In genomic region chr1:5485968-5486665, GRCh38 we compare ENCODE assay signal across 21 cellular contexts.
DNase-seq lines count a peak whose midpoint lies in the region; ATAC-seq and TF ChIP-seq lines count a peak whose summit lies in the region.
"Had no signal": no experiment of that assay in that cellular context is flagged by ENCODE, and none has a peak within 500 bp of the region (broad histone marks: within the 10 kb centered on the region; RNA-seq: fewer than 3 reads in every experiment).

No MANE protein-coding gene starts in this region.

- no peaks in the 10 kb centered on the region for H4K20me1 ChIP-seq in neural progenitor cell (ENCODE audit: low read depth)

- H3K4me3 ChIP-seq in neural progenitor cell = no peak overlapping the region
- H3K4me3 ChIP-seq: SJSA1 had no signal

- H3F3A ChIP-seq in neural progenitor cell (ENCODE audit: low read depth) = no peaks in the 10 kb centered on the region

- no peak overlapping the region for H3K27ac Mint-ChIP-seq in neural progenitor cell
- H3K27ac Mint-ChIP-seq in activated T-cell treated with anti-CD3 and anti-CD28 coated beads, Interleukin-2, amount 50 U/mL, for 72 hours = no peak overlapping the region
- H3K27ac Mint-ChIP-seq: T-helper 17 cell had no signal

- H3K27me3 Mint-ChIP-seq in neural progenitor cell (ENCODE audit: insufficient read depth, low read depth) = peaks cover 23% of the 10 kb centered on the region
- no peaks in the 10 kb centered on the region for H3K27me3 Mint-ChIP-seq in activated T-cell treated with anti-CD3 and anti-CD28 coated beads, Interleukin-2, amount 50 U/mL, for 72 hours (ENCODE audit: low read depth)

- no peaks in the 10 kb centered on the region for H3K9me3 ChIP-seq in neural progenitor cell (ENCODE audit: low read depth)

- no peak overlapping the region for H3K9ac ChIP-seq in neural progenitor cell

- H3K27me3 ChIP-seq in neural progenitor cell = no peaks in the 10 kb centered on the region
- H3K27me3 ChIP-seq: SJSA1 had no signal

- no peak for TF ChIP-seq CTCF in neural progenitor cell (IDR thresholded peaks at IDR 0.05)

- H3K36me3 Mint-ChIP-seq in neural progenitor cell = no peaks in the 10 kb centered on the region
- no peaks in the 10 kb centered on the region for H3K36me3 Mint-ChIP-seq in activated T-cell treated with anti-CD3 and anti-CD28 coated beads, Interleukin-2, amount 50 U/mL, for 72 hours (ENCODE audit: insufficient read depth in 2 of 2)
- H3K36me3 Mint-ChIP-seq: CD8-positive, alpha-beta memory T cell had no signal

- H3K4me3 Mint-ChIP-seq in neural progenitor cell = peak overlapping the region; percentile 27
- H3K4me3 Mint-ChIP-seq in activated T-cell treated with anti-CD3 and anti-CD28 coated beads, Interleukin-2, amount 50 U/mL, for 72 hours = no peak overlapping the region
- H3K4me3 Mint-ChIP-seq: CD8-positive, alpha-beta memory T cell; H9; T-helper 17 cell had no signal

- no peaks in the 10 kb centered on the region for H3K4me1 ChIP-seq in neural progenitor cell
- H3K4me1 ChIP-seq: SJSA1 had no signal

- H3K4me1 Mint-ChIP-seq in neural progenitor cell = peaks cover 13% of the 10 kb centered on the region
- peaks cover 6% of the 10 kb centered on the region for H3K4me1 Mint-ChIP-seq in activated T-cell treated with anti-CD3 and anti-CD28 coated beads, Interleukin-2, amount 50 U/mL, for 72 hours (ENCODE audit: low read depth)

- no peak for ATAC-seq in stimulated activated naive CD8-positive, alpha-beta T cell treated with anti-CD3 and anti-CD28 coated beads, Interleukin-15, Interleukin-2, amounts not matched to agents 100 U/mL and 50 U/mL, for 24 hours
- ATAC-seq in activated T-cell treated with anti-CD3 and anti-CD28 coated beads, Interleukin-2, amount 50 U/mL, for 72 hours (replicated peaks in 1 of 2) = no peak
- ATAC-seq: HepG2, T-helper 17 cell had no signal

- no peaks in the 10 kb centered on the region for H3K79me2 ChIP-seq in neural progenitor cell (ENCODE audit: low read depth)

- peaks cover 2% of the 10 kb centered on the region for H3K9me3 Mint-ChIP-seq in neural progenitor cell
- no peaks in the 10 kb centered on the region for H3K9me3 Mint-ChIP-seq in activated T-cell treated with anti-CD3 and anti-CD28 coated beads, Interleukin-2, amount 50 U/mL, for 72 hours
- H3K9me3 Mint-ChIP-seq: CD8-positive, alpha-beta memory T cell; H9 had no signal

- H3K4me2 ChIP-seq in neural progenitor cell = no peak overlapping the region

- H2AFZ ChIP-seq in neural progenitor cell (replicated peaks) = no peak overlapping the region

- DNase-seq in COR-L47 (lab: John Stamatoyannopoulos, UW) = peak; percentile 68
- DNase-seq in DMS79 treated with DMSO at 0.1 percent for 48 hours (lab: John Stamatoyannopoulos, UW) = peak; percentile 92
- peak; percentile 24 for DNase-seq in NCI-H2029 treated with DMSO at 0.1 percent for 48 hours (lab: John Stamatoyannopoulos, UW)
- DNase-seq in neural progenitor cell (ENCODE audit: low spot score) = no peak
- DNase-seq in occipital lobe (lab: John Stamatoyannopoulos, UW) = no peak
- no peak for DNase-seq in stimulated activated naive CD8-positive, alpha-beta T cell treated with anti-CD3 and anti-CD28 coated beads, Interleukin-15, Interleukin-2, amounts not matched to agents 100 U/mL and 50 U/mL, for 24 hours
- no peak for DNase-seq in activated T-cell treated with anti-CD3 and anti-CD28 coated beads, Interleukin-2, amount 50 U/mL, for 72 hours
- no peak for DNase-seq in activated T-cell treated with anti-CD3 and anti-CD28 coated beads, Interleukin-2, amount 50 U/mL, for 48 hours
- DNase-seq: ACHN; C1 segment of cervical spinal cord; CD8-positive, alpha-beta memory T cell; GF-D8; H9; KG1; NCI-H1436; NCI-H2081; NCI-H2227 treated with DMSO at 0.1 percent for 48 hours; NCI-H526 treated with DMSO at 0.1 percent for 48 hours; T-helper 17 cell had no signal

- no peaks in the 10 kb centered on the region for H3K36me3 ChIP-seq in neural progenitor cell
- H3K36me3 ChIP-seq: SJSA1 had no signal

- H3K27ac ChIP-seq in neural progenitor cell = no peak overlapping the region
- H3K27ac ChIP-seq: SJSA1 had no signal

Comparison
In these comparisons a context has a peak if more than half of its experiments do, and no peak if none do; other contexts are left out.
1. DNase-seq: peak in COR-L47 (single experiment), DMS79 treated with DMSO at 0.1 percent for 48 hours (single experiment) and NCI-H2029 treated with DMSO at 0.1 percent for 48 hours (single experiment); none in neural progenitor cell (single experiment), occipital lobe (single experiment), stimulated activated naive CD8-positive, alpha-beta T cell treated with anti-CD3 and anti-CD28 coated beads, Interleukin-15, Interleukin-2, amounts not matched to agents 100 U/mL and 50 U/mL, for 24 hours (single experiment), activated T-cell treated with anti-CD3 and anti-CD28 coated beads, Interleukin-2, amount 50 U/mL, for 72 hours (0 of 2) and activated T-cell treated with anti-CD3 and anti-CD28 coated beads, Interleukin-2, amount 50 U/mL, for 48 hours (0 of 2).